1 cellular context compared by ENCODE assay signal in the genomic region with DNA sequence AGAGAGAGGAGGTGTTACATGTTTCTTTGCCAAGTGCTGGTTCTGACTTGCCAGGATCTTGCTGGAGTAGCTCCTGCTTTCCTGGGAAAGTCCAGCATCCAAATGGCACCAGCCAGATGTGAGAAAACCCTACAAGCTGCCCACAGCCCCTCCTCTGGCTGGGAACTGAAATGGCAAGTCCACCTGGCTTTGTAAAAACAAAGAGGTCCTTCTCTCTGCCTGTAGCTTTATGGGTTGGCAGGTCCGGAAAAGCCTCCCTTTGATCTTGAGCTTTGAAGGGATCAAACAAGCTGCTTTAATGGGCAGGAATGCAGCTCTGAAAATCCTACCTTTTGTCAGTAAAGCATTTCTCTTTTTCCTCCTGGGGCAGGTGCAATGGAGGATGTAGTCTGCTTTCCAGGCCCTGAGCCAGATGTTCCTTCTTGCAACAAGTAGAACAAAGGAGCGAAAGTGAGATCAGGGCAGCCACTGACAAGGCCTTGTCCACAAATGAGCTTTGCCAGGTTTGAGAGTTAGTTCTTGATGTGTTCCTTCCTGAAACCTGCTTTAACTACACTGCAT.
TF ChIP-seq lines count a peak whose summit lies in the region.

No MANE protein-coding gene starts in this region.

TF ChIP-seq in H1, 55 proteins besides CTCF, POLR2A, EP300 and RAD21:
- TF ChIP-seq KDM1A (IDR thresholded peaks at IDR 0.05; ENCODE audit: borderline replicate concordance, low read length) (peak; percentile 29; the same call in 1 of the 2 replicates), TBP (IDR thresholded peaks at IDR 0.05; ENCODE audit: low read depth, low read length) (no peak), NANOG (IDR thresholded peaks at IDR 0.05; ENCODE audit: insufficient read depth, low read depth, low read length, poor library complexity, severe bottlenecking) (peak; percentile 64), TAF7 (optimal IDR thresholded peaks at IDR 0.05; ENCODE audit: borderline replicate concordance, low read depth, low read length) (peak; percentile 17), RXRA (IDR thresholded peaks at IDR 0.05; ENCODE audit: insufficient read depth, low read depth, low read length) (no peak), YY1 (IDR thresholded peaks at IDR 0.05; ENCODE audit: low read depth, low read length) (peak; percentile 72), TEAD4 (IDR thresholded peaks at IDR 0.05; ENCODE audit: low read depth, low read length) (peak; percentile 65; the same call in 1 of the 2 replicates), MAFK (IDR thresholded peaks at IDR 0.05; ENCODE audit: low read depth, low read length) (no peak), HDAC2 (IDR thresholded peaks at IDR 0.05; ENCODE audit: borderline replicate concordance in 1 of 2, low read depth in 2 of 2, low read length in 2 of 2) (0 out of 4 replicates have a peak, but pooled peaks of 1 of the 2 experiments have one; percentile 39)
TF ChIP-seq in H1: peak in this region for 6.
